Comparison of ENCODE assay signal across 11 cellular contexts in genomic region chr3:72155391-72156064, GRCh38.
DNase-seq lines count a peak whose midpoint lies in the region; ATAC-seq and TF ChIP-seq lines count a peak whose summit lies in the region.
"Had no signal": no experiment of that assay in that cellular context is flagged by ENCODE, and none has a peak within 500 bp of the region (broad histone marks: within the 10 kb centered on the region; RNA-seq: fewer than 3 reads in every experiment).

No MANE protein-coding gene starts in this region.

- H3K4me3 ChIP-seq in HEK293 (ENCODE audit: low read depth, low read length) = no peak overlapping the region
- no peak overlapping the region for H3K4me3 ChIP-seq in astrocyte of the cerebellum (ENCODE audit: low read depth, low read length)
- no peak overlapping the region for H3K4me3 ChIP-seq in stomach
- H3K4me3 ChIP-seq: SJCRH30 had no signal

- TF ChIP-seq CTCF in HEK293 (tag by site-specific recombination; IDR thresholded peaks at IDR 0.05) = no peak
- no peak for TF ChIP-seq CTCF in astrocyte of the cerebellum (IDR thresholded peaks at IDR 0.05; ENCODE audit: low read depth, low read length, missing control alignments)
- TF ChIP-seq CTCF in stomach (IDR thresholded peaks at IDR 0.05) = no peak

- H3K27me3 ChIP-seq in stomach = no peaks in the 10 kb centered on the region
- H3K27me3 ChIP-seq: SJCRH30 had no signal

- 23 to 41% (median 29%) methylated on average over 12 of the region's 12 CpGs for WGBS in stomach, 5 donors

- POLR2A ChIA-PET in HEK293 (lab: Yijun Ruan, JAX) = no interaction called here

- ATAC-seq in HG03175 (IDR thresholded peaks at IDR 0.05; ENCODE audit: unreplicated experiment) = no peak
- ATAC-seq in HG03571 (IDR thresholded peaks at IDR 0.05; ENCODE audit: unreplicated experiment) = no peak

- DNase-seq in astrocyte of the cerebellum (ENCODE audit: low read depth) (peak; percentile 69), islet precursor cell (peak; percentile 87), stomach (peak; percentile 37), NCI-H1092 treated with DMSO at 0.1 percent for 48 hours (lab: John Stamatoyannopoulos, UW) (no peak), NCI-H1930 (lab: John Stamatoyannopoulos, UW) (no peak)
- DNase-seq: foreskin melanocyte; stimulated activated CD8-positive, alpha-beta memory T cell treated with anti-CD3 and anti-CD28 coated beads, Interleukin-4, amount 100 ng/mL, for 48 hours had no signal

- CTCF ChIA-PET in HEK293 (lab: Yijun Ruan, JAX) = no interaction called here

- TF ChIP-seq POLR2A in stomach (IDR thresholded peaks at IDR 0.05) = no peak

- H3K36me3 ChIP-seq in HEK293 (ENCODE audit: control insufficient read depth in 2 of 2, insufficient read depth in 1 of 2, low read length in 2 of 2) (no peaks in the 10 kb centered on the region), stomach (no peaks in the 10 kb centered on the region)
- H3K36me3 ChIP-seq: SJCRH30 had no signal

- in situ Hi-C loops in astrocyte of the cerebellum (cut with HindIII; ENCODE audit: low sequenced_read_pairs) = no loop called here

- H3K27ac ChIP-seq in HEK293 (ENCODE audit: extremely low read depth, low read depth, low read length) (no peak overlapping the region; the same call in 1 of the 2 replicates), stomach (peak overlapping the region; percentile 6 to 84 (median 75))
- H3K27ac ChIP-seq: SJCRH30 had no signal

- H3K9me3 ChIP-seq in HEK293 (ENCODE audit: control insufficient read depth, insufficient read depth, low read depth, low read length) (no peaks in the 10 kb centered on the region), stomach (no peaks in the 10 kb centered on the region)
- H3K9me3 ChIP-seq: SJCRH30 had no signal

- H3K4me1 ChIP-seq in HEK293 (ENCODE audit: control insufficient read depth, insufficient read depth, low read length) (peaks cover 10% of the 10 kb centered on the region; the same call in 1 of the 2 replicates), stomach (peaks cover 16 to 54% (median 48%) of the 10 kb centered on the region in 4 donors)
- H3K4me1 ChIP-seq: SJCRH30 had no signal

- TF ChIP-seq EP300 in stomach (IDR thresholded peaks at IDR 0.05) = no peak

- intact Hi-C loops in stomach (cut with DNase I; ENCODE audit: low total_unique reads) = no loop called here

TF ChIP-seq in HEK293, 187 proteins besides CTCF, POLR2A, EP300 and RAD21:
- TF ChIP-seq ZNF341 (tag by site-specific recombination; IDR thresholded peaks at IDR 0.05; ENCODE audit: low read depth) = peak; percentile 89
- peak; percentile 46 for TF ChIP-seq ZFHX2 (tag by site-specific recombination; conservative IDR thresholded peaks at IDR 0.05)
- peak; percentile 34; the same call in 1 of the 2 replicates for TF ChIP-seq WT1 (tag by site-specific recombination; IDR thresholded peaks at IDR 0.05)
- TF ChIP-seq ZNF121 (tag by site-specific recombination; IDR thresholded peaks at IDR 0.05) = no peak

Comparison
In these comparisons a context has a peak if more than half of its experiments do, and no peak if none do; other contexts are left out.
1. DNase-seq: peak in astrocyte of the cerebellum (single experiment), islet precursor cell (single experiment) and stomach (single experiment); none in NCI-H1092 treated with DMSO at 0.1 percent for 48 hours (single experiment) and NCI-H1930 (0 of 2).